1 cellular context compared by ENCODE assay signal in genomic region chr3:151460774-151461450, GRCh38.
TF ChIP-seq lines count a peak whose summit lies in the region.

A gene with protein sequence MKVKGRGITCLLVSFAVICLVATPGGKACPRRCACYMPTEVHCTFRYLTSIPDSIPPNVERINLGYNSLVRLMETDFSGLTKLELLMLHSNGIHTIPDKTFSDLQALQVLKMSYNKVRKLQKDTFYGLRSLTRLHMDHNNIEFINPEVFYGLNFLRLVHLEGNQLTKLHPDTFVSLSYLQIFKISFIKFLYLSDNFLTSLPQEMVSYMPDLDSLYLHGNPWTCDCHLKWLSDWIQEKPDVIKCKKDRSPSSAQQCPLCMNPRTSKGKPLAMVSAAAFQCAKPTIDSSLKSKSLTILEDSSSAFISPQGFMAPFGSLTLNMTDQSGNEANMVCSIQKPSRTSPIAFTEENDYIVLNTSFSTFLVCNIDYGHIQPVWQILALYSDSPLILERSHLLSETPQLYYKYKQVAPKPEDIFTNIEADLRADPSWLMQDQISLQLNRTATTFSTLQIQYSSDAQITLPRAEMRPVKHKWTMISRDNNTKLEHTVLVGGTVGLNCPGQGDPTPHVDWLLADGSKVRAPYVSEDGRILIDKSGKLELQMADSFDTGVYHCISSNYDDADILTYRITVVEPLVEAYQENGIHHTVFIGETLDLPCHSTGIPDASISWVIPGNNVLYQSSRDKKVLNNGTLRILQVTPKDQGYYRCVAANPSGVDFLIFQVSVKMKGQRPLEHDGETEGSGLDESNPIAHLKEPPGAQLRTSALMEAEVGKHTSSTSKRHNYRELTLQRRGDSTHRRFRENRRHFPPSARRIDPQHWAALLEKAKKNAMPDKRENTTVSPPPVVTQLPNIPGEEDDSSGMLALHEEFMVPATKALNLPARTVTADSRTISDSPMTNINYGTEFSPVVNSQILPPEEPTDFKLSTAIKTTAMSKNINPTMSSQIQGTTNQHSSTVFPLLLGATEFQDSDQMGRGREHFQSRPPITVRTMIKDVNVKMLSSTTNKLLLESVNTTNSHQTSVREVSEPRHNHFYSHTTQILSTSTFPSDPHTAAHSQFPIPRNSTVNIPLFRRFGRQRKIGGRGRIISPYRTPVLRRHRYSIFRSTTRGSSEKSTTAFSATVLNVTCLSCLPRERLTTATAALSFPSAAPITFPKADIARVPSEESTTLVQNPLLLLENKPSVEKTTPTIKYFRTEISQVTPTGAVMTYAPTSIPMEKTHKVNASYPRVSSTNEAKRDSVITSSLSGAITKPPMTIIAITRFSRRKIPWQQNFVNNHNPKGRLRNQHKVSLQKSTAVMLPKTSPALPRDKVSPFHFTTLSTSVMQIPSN (N-terminal part only) (minus strand): TSS chr3:151461061. CDS start chr3:151458709, 2,352 bp downstream.

TF ChIP-seq in HEK293, 187 proteins besides CTCF, POLR2A, EP300 and RAD21 (continued from another document):
- TF ChIP-seq, protein P1, sequence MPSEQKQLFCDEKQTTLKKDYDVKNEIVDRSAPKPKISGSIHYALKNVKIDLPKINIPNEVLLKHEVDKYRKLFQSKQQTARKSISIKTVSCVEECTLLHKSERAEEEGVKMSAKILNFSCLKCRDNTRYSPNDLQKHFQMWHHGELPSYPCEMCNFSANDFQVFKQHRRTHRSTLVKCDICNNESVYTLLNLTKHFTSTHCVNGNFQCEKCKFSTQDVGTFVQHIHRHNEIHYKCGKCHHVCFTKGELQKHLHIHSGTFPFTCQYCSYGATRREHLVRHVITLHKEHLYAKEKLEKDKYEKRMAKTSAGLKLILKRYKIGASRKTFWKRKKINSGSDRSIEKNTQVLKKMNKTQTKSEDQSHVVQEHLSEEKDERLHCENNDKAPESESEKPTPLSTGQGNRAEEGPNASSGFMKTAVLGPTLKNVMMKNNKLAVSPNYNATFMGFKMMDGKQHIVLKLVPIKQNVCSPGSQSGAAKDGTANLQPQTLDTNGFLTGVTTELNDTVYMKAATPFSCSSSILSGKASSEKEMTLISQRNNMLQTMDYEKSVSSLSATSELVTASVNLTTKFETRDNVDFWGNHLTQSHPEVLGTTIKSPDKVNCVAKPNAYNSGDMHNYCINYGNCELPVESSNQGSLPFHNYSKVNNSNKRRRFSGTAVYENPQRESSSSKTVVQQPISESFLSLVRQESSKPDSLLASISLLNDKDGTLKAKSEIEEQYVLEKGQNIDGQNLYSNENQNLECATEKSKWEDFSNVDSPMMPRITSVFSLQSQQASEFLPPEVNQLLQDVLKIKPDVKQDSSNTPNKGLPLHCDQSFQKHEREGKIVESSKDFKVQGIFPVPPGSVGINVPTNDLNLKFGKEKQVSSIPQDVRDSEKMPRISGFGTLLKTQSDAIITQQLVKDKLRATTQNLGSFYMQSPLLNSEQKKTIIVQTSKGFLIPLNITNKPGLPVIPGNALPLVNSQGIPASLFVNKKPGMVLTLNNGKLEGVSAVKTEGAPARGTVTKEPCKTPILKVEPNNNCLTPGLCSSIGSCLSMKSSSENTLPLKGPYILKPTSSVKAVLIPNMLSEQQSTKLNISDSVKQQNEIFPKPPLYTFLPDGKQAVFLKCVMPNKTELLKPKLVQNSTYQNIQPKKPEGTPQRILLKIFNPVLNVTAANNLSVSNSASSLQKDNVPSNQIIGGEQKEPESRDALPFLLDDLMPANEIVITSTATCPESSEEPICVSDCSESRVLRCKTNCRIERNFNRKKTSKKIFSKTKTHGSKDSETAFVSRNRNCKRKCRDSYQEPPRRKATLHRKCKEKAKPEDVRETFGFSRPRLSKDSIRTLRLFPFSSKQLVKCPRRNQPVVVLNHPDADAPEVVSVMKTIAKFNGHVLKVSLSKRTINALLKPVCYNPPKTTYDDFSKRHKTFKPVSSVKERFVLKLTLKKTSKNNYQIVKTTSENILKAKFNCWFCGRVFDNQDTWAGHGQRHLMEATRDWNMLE (tag by site-specific recombination; conservative IDR thresholded peaks at IDR 0.05; ENCODE audit: low read depth) = no peak
- TF ChIP-seq ZNF561 (tag by site-specific recombination; IDR thresholded peaks at IDR 0.05; ENCODE audit: borderline replicate concordance) (no peak), ZNF660 (tag by site-specific recombination; IDR thresholded peaks at IDR 0.05) (no peak), FEZF1 (tag by site-specific recombination; IDR thresholded peaks at IDR 0.05) (no peak), KLF1 (tag by site-specific recombination; IDR thresholded peaks at IDR 0.05) (no peak), ZNF133 (tag by site-specific recombination; IDR thresholded peaks at IDR 0.05) (no peak)
